23 cellular contexts compared by ENCODE assay signal in genomic region chr19:32258167-32258566, GRCh38.
DNase-seq lines count a peak whose midpoint lies in the region; ATAC-seq and TF ChIP-seq lines count a peak whose summit lies in the region.
"Had no signal": no experiment of that assay in that cellular context is flagged by ENCODE, and none has a peak within 500 bp of the region (broad histone marks: within the 10 kb centered on the region; RNA-seq: fewer than 3 reads in every experiment).

No MANE protein-coding gene starts in this region.

- intact Hi-C loops in testis (cut with DNase I; ENCODE audit: low total_unique reads): no loop called here

- TF ChIP-seq POLR2A in testis (IDR thresholded peaks at IDR 0.05): no peak

- POLR2A ChIA-PET in WTC11 (lab: Charles Lee): no interaction called here

- H3K27ac Mint-ChIP-seq in WTC11 (no peak overlapping the region), neural crest cell (ENCODE audit: unreplicated experiment) (peak overlapping the region; percentile 29), immature natural killer cell (no peak overlapping the region)
- H3K27ac Mint-ChIP-seq: B cell; CD4-positive, alpha-beta T cell; CD8-positive, alpha-beta T cell had no signal

- no peak overlapping the region for H3K4me3 Mint-ChIP-seq in WTC11
- H3K4me3 Mint-ChIP-seq in neural crest cell: no peak overlapping the region
- no peak overlapping the region for H3K4me3 Mint-ChIP-seq in immature natural killer cell
- H3K4me3 Mint-ChIP-seq: B cell; CD4-positive, alpha-beta T cell; CD8-positive, alpha-beta T cell had no signal

- no peak overlapping the region for H3K27ac ChIP-seq in testis
- H3K27ac ChIP-seq: A549; BLaER1 treated with 17β-estradiol and CSF1 and Interleukin-3, amounts not matched to agents 10 nM and 100 nM; C4-2B had no signal

- no peaks in the 10 kb centered on the region for H3K36me3 ChIP-seq in testis (ENCODE audit: low read depth, missing control alignments)
- H3K36me3 ChIP-seq: BLaER1 treated with 17β-estradiol and CSF1 and Interleukin-3, amounts not matched to agents 10 nM and 100 nM had no signal

- H3K27me3 Mint-ChIP-seq in WTC11 (ENCODE audit: low read depth): no peaks in the 10 kb centered on the region
- H3K27me3 Mint-ChIP-seq in neural crest cell (ENCODE audit: low read depth): peaks cover 2% of the 10 kb centered on the region
- peaks cover 2 to 5% (median 5%) of the 10 kb centered on the region in 3 donors for H3K27me3 Mint-ChIP-seq in immature natural killer cell (ENCODE audit: low read depth in 3 of 3)

- peaks cover 16% of the 10 kb centered on the region for H3K9me3 Mint-ChIP-seq in WTC11
- H3K9me3 Mint-ChIP-seq in neural crest cell: peaks cover 3% of the 10 kb centered on the region
- no peaks in the 10 kb centered on the region for H3K9me3 Mint-ChIP-seq in immature natural killer cell
- H3K9me3 Mint-ChIP-seq: CD8-positive, alpha-beta T cell had no signal

- DNase-seq in WTC11 (ENCODE audit: low spot score) (no peak), neural crest cell (ENCODE audit: low read depth, low spot score) (no peak), ureter (ENCODE audit: low spot score) (peak; percentile 12), immature natural killer cell (no peak), D341Med (ENCODE audit: low spot score) (no peak), testis (no peak)
- DNase-seq: AML-193; Caco-2; Calu3; CD4-positive, alpha-beta T cell; CD8-positive, alpha-beta T cell; DMS 273 treated with DMSO at 0.1 percent for 48 hours; DMS153; DMS53; DMS79; DND-41; EL; GDM1 had no signal

- no peaks in the 10 kb centered on the region for H3K9me3 ChIP-seq in testis
- H3K9me3 ChIP-seq: Caco-2 had no signal

- H3K4me3 ChIP-seq in testis: no peak overlapping the region
- H3K4me3 ChIP-seq: A549; BLaER1 treated with 17β-estradiol and CSF1 and Interleukin-3, amounts not matched to agents 10 nM and 100 nM; GM12878 had no signal

- H3K27me3 ChIP-seq in testis: no peaks in the 10 kb centered on the region
- H3K27me3 ChIP-seq: BLaER1 treated with 17β-estradiol and CSF1 and Interleukin-3, amounts not matched to agents 10 nM and 100 nM had no signal

- no peaks in the 10 kb centered on the region for H3K4me1 ChIP-seq in testis
- H3K4me1 ChIP-seq: A549, Caco-2 had no signal

- TF ChIP-seq CTCF in WTC11 (IDR thresholded peaks at IDR 0.05) (no peak), neural crest cell (conservative IDR thresholded peaks at IDR 0.05) (no peak), testis (IDR thresholded peaks at IDR 0.05) (no peak)

- H3K36me3 Mint-ChIP-seq in WTC11 (0 out of 2 replicates have a peak, but pooled peaks cover 5% of the 10 kb centered on the region), neural crest cell (ENCODE audit: low read depth) (no peaks in the 10 kb centered on the region), immature natural killer cell (no peaks in the 10 kb centered on the region)
- H3K36me3 Mint-ChIP-seq: CD8-positive, alpha-beta T cell had no signal

- 93% methylated on average over 2 of the region's 2 CpGs for WGBS in testis, 2 donors

- ATAC-seq in WTC11: no peak
- ATAC-seq: CD8-positive, alpha-beta T cell; GM12878 had no signal

- CTCF ChIA-PET in WTC11 (lab: Charles Lee): no interaction called here

- H3K4me1 Mint-ChIP-seq in WTC11 (peaks cover 8% of the 10 kb centered on the region), neural crest cell (peaks cover 4% of the 10 kb centered on the region), immature natural killer cell (no peaks in the 10 kb centered on the region)
- H3K4me1 Mint-ChIP-seq: B cell had no signal

TF ChIP-seq in WTC11, 78 proteins besides CTCF, POLR2A, EP300 and RAD21:
- TF ChIP-seq TEAD4 (CRISPR knock-in tag; IDR thresholded peaks at IDR 0.05) (no peak), ZNF121 (CRISPR knock-in tag; IDR thresholded peaks at IDR 0.05) (peak; percentile 70; the same call in 1 of the 2 replicates)
